2 cellular contexts compared by ENCODE assay signal in the genomic region with DNA sequence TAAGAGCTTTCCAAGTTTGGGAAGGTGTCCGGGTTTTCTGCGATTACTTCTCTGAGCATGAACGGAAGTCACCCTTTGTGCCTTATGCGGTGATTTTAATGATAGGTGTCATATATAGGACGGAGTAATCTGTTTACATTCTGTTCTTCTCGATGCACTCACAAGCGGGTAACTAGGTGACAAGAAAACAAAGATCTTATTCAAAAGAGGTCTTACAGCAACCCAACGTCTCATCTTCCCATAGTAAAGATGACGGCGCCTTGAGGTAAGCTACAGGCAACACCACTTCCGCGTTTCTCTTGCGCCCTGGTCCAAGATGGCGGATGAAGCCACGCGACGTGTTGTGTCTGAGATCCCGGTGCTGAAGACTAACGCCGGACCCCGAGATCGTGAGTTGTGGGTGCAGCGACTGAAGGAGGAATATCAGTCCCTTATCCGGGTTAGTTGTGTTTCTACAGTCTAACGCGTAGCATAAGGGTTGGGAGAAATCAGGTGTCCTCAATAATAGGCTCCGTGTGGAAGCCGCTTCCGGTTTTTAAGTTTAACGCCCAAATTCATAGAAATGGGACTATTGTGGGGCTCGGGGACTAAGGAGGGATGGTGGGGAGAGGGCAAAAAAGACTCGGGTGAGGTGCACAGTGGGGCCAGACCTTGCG.
A peak's percentile ranks its signal among the peaks of the same experiment; 100 is the strongest.
TF ChIP-seq lines count a peak whose summit lies in the region.

A gene (plus strand): TSS at position 297 of the 656 bp plus-strand sequence. CDS start 20 bp downstream, at position 317.

TF ChIP-seq in A549, 52 proteins besides CTCF, POLR2A, EP300 and RAD21 (continued from another document):
- TF ChIP-seq ZFP36 (IDR thresholded peaks at IDR 0.05; ENCODE audit: borderline replicate concordance, partially characterized antibody) (no peak), RCOR1 (IDR thresholded peaks at IDR 0.05; ENCODE audit: low read depth, low read length) (0 out of 2 replicates have a peak, but pooled peaks have one; percentile 23), MYC (IDR thresholded peaks at IDR 0.05; ENCODE audit: borderline replicate concordance, low read length) (peak; percentile 53; the same call in 1 of the 2 replicates), KDM5A (IDR thresholded peaks at IDR 0.05) (0 out of 2 replicates have a peak, but pooled peaks have one; percentile 27), ZSCAN20 (CRISPR knock-in tag; IDR thresholded peaks at IDR 0.05) (no peak), JUN (IDR thresholded peaks at IDR 0.05) (peak; percentile 88), TFCP2L1 (CRISPR knock-in tag; IDR thresholded peaks at IDR 0.05) (no peak)
- TF ChIP-seq, protein P1, sequence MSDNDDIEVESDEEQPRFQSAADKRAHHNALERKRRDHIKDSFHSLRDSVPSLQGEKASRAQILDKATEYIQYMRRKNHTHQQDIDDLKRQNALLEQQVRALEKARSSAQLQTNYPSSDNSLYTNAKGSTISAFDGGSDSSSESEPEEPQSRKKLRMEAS (IDR thresholded peaks at IDR 0.05), result peak; percentile 92
- TF ChIP-seq, protein P2, sequence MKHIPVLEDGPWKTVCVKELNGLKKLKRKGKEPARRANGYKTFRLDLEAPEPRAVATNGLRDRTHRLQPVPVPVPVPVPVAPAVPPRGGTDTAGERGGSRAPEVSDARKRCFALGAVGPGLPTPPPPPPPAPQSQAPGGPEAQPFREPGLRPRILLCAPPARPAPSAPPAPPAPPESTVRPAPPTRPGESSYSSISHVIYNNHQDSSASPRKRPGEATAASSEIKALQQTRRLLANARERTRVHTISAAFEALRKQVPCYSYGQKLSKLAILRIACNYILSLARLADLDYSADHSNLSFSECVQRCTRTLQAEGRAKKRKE (CRISPR knock-in tag; IDR thresholded peaks at IDR 0.05; ENCODE audit: low read depth), result no peak
- TF ChIP-seq, protein P3, sequence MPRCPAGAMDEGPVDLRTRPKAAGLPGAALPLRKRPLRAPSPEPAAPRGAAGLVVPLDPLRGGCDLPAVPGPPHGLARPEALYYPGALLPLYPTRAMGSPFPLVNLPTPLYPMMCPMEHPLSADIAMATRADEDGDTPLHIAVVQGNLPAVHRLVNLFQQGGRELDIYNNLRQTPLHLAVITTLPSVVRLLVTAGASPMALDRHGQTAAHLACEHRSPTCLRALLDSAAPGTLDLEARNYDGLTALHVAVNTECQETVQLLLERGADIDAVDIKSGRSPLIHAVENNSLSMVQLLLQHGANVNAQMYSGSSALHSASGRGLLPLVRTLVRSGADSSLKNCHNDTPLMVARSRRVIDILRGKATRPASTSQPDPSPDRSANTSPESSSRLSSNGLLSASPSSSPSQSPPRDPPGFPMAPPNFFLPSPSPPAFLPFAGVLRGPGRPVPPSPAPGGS (IDR thresholded peaks at IDR 0.05), result peak; percentile 79; the same call in 2 of the 3 replicates

TF ChIP-seq in WTC11, 78 proteins besides CTCF, POLR2A, EP300 and RAD21 (continued from another document):
- TF ChIP-seq, protein P4, sequence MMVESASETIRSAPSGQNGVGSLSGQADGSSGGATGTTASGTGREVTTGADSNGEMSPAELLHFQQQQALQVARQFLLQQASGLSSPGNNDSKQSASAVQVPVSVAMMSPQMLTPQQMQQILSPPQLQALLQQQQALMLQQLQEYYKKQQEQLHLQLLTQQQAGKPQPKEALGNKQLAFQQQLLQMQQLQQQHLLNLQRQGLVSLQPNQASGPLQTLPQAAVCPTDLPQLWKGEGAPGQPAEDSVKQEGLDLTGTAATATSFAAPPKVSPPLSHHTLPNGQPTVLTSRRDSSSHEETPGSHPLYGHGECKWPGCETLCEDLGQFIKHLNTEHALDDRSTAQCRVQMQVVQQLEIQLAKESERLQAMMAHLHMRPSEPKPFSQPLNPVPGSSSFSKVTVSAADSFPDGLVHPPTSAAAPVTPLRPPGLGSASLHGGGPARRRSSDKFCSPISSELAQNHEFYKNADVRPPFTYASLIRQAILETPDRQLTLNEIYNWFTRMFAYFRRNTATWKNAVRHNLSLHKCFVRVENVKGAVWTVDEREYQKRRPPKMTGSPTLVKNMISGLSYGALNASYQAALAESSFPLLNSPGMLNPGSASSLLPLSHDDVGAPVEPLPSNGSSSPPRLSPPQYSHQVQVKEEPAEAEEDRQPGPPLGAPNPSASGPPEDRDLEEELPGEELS (CRISPR knock-in tag; IDR thresholded peaks at IDR 0.05), result peak; percentile 59; the same call in 1 of the 2 replicates
- TF ChIP-seq, protein P5, sequence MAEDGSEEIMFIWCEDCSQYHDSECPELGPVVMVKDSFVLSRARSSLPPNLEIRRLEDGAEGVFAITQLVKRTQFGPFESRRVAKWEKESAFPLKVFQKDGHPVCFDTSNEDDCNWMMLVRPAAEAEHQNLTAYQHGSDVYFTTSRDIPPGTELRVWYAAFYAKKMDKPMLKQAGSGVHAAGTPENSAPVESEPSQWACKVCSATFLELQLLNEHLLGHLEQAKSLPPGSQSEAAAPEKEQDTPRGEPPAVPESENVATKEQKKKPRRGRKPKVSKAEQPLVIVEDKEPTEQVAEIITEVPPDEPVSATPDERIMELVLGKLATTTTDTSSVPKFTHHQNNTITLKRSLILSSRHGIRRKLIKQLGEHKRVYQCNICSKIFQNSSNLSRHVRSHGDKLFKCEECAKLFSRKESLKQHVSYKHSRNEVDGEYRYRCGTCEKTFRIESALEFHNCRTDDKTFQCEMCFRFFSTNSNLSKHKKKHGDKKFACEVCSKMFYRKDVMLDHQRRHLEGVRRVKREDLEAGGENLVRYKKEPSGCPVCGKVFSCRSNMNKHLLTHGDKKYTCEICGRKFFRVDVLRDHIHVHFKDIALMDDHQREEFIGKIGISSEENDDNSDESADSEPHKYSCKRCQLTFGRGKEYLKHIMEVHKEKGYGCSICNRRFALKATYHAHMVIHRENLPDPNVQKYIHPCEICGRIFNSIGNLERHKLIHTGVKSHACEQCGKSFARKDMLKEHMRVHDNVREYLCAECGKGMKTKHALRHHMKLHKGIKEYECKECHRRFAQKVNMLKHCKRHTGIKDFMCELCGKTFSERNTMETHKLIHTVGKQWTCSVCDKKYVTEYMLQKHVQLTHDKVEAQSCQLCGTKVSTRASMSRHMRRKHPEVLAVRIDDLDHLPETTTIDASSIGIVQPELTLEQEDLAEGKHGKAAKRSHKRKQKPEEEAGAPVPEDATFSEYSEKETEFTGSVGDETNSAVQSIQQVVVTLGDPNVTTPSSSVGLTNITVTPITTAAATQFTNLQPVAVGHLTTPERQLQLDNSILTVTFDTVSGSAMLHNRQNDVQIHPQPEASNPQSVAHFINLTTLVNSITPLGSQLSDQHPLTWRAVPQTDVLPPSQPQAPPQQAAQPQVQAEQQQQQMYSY (CRISPR knock-in tag; IDR thresholded peaks at IDR 0.05), result peak; percentile 22; the same call in 1 of the 2 replicates
- TF ChIP-seq, protein P6, sequence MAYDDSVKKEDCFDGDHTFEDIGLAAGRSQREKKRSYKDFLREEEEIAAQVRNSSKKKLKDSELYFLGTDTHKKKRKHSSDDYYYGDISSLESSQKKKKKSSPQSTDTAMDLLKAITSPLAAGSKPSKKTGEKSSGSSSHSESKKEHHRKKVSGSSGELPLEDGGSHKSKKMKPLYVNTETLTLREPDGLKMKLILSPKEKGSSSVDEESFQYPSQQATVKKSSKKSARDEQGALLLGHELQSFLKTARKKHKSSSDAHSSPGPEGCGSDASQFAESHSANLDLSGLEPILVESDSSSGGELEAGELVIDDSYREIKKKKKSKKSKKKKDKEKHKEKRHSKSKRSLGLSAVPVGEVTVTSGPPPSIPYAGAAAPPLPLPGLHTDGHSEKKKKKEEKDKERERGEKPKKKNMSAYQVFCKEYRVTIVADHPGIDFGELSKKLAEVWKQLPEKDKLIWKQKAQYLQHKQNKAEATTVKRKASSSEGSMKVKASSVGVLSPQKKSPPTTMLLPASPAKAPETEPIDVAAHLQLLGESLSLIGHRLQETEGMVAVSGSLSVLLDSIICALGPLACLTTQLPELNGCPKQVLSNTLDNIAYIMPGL (CRISPR knock-in tag; IDR thresholded peaks at IDR 0.05), result 0 out of 2 replicates have a peak, but pooled peaks have one; percentile 47
- TF ChIP-seq, protein P7, sequence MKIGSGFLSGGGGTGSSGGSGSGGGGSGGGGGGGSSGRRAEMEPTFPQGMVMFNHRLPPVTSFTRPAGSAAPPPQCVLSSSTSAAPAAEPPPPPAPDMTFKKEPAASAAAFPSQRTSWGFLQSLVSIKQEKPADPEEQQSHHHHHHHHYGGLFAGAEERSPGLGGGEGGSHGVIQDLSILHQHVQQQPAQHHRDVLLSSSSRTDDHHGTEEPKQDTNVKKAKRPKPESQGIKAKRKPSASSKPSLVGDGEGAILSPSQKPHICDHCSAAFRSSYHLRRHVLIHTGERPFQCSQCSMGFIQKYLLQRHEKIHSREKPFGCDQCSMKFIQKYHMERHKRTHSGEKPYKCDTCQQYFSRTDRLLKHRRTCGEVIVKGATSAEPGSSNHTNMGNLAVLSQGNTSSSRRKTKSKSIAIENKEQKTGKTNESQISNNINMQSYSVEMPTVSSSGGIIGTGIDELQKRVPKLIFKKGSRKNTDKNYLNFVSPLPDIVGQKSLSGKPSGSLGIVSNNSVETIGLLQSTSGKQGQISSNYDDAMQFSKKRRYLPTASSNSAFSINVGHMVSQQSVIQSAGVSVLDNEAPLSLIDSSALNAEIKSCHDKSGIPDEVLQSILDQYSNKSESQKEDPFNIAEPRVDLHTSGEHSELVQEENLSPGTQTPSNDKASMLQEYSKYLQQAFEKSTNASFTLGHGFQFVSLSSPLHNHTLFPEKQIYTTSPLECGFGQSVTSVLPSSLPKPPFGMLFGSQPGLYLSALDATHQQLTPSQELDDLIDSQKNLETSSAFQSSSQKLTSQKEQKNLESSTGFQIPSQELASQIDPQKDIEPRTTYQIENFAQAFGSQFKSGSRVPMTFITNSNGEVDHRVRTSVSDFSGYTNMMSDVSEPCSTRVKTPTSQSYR (CRISPR knock-in tag; IDR thresholded peaks at IDR 0.05), result 0 out of 2 replicates have a peak, but pooled peaks have one; percentile 31
